In the genomic region with DNA sequence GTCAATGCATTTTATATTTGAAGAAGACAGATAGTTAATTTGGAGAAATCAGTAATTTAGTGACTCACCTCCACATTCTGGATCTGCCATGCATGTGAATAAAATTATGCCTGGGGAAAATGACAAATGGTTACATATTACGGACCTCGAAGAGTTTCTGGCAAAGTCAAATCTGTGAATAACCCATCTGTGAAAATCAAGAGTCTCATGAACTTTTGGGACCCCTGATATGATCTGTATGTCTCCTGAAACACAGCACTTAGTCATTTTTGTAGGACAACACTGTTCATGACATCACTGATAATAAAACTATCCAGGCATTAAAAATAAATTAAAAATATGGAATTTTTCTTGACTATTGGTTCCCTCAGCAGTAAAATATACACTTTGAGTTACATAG, we compare ENCODE assay signal across 22 cellular contexts.
"Had no signal": no experiment of that assay in that cellular context is flagged by ENCODE, and none has a peak within 500 bp of the region (broad histone marks: within the 10 kb centered on the region; RNA-seq: fewer than 3 reads in every experiment).

No MANE protein-coding gene starts in this region.

- H3K4me3 ChIP-seq: breast epithelium, SJSA1 had no signal

- H3K4me1 ChIP-seq: breast epithelium had no signal

- H3K27ac Mint-ChIP-seq: activated CD4-positive, alpha-beta T cell treated with anti-CD3 and anti-CD28 coated beads for 36 hours; activated CD8-positive, alpha-beta T cell treated with anti-CD3 and anti-CD28 coated beads for 36 hours; activated naive CD4-positive, alpha-beta T cell treated with anti-CD3 and anti-CD28 coated beads, Interleukin-2, amount 50 U/mL, for 24 hours; T-cell had no signal

- H3K27me3 ChIP-seq: breast epithelium, SJSA1 had no signal

- H3K4me3 Mint-ChIP-seq: activated CD4-positive, alpha-beta T cell treated with anti-CD3 and anti-CD28 coated beads for 36 hours; activated CD8-positive, alpha-beta T cell treated with anti-CD3 and anti-CD28 coated beads for 36 hours; activated naive CD4-positive, alpha-beta T cell treated with anti-CD3 and anti-CD28 coated beads, Interleukin-2, amount 50 U/mL, for 24 hours; T-cell had no signal

- ATAC-seq: activated CD4-positive, alpha-beta T cell treated with anti-CD3 and anti-CD28 coated beads for 36 hours; activated CD8-positive, alpha-beta T cell treated with anti-CD3 and anti-CD28 coated beads for 36 hours; PC-3; T-cell had no signal

- H3K4me1 Mint-ChIP-seq: activated CD4-positive, alpha-beta T cell treated with anti-CD3 and anti-CD28 coated beads for 36 hours; activated naive CD4-positive, alpha-beta T cell treated with anti-CD3 and anti-CD28 coated beads, Interleukin-2, amount 50 U/mL, for 24 hours; T-cell had no signal

- H3K9me3 ChIP-seq: breast epithelium, SJSA1 had no signal

- H3K36me3 ChIP-seq: breast epithelium, SJSA1 had no signal

- H3K36me3 Mint-ChIP-seq: activated naive CD4-positive, alpha-beta T cell treated with anti-CD3 and anti-CD28 coated beads, Interleukin-2, amount 50 U/mL, for 24 hours; T-cell had no signal

- DNase-seq: activated CD4-positive, alpha-beta T cell treated with anti-CD3 and anti-CD28 coated beads for 36 hours; activated CD4-positive, alpha-beta T cell treated with anti-CD3 and anti-CD28 coated beads, Interleukin-2, amount 50 U/mL, for 1 hour; activated CD8-positive, alpha-beta memory T cell treated with anti-CD3 and anti-CD28 coated beads, Interleukin-2, amount 50 U/mL, for 48 hours; activated CD8-positive, alpha-beta T cell treated with anti-CD3 and anti-CD28 coated beads for 36 hours; activated effector memory CD4-positive, alpha-beta T cell treated with Interleukin-2 at 50 U/mL for 16 hours; activated naive CD4-positive, alpha-beta T cell; activated T-cell treated with anti-CD3 and anti-CD28 coated beads, Interleukin-2, amount 50 U/mL, for 1 hour; aorta; NCI-H1092; NCI-H1417 treated with DMSO at 0.1 percent for 48 hours; NCI-H1694; NCI-H2029; NCI-H2107; NCI-H226; NCI-H82; NK-92 treated with Interleukin-12 subunit alpha and Interleukin-12 subunit beta, amount 100 ng/mL, for 24 hours; PC-3; SHP77; T-cell had no signal
